19 cellular contexts compared by ENCODE assay signal in the genomic region with DNA sequence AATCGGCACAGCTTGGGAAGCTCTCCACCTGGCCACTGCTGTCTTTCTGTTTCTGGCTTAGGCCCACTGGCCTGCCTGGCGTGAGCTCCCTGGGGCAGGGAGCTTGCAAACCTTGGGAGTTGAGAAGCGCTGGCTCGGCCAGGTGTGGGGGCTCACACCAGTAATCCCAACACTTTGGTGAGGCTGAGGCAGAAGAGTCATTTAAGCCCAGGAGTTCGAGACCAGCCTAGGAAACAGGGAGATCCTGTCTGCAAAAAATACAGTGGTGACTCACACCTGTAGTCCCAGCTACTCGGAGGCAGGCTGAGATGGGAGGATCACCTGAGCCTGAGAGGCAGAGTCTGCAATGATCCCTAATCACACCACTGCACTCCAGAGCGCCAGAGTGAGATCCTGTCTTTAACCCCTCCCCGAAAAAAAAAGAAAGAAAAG. TPM values are rescaled to one million over a fixed set of nuclear protein-coding genes. Genes with fewer than 3 reads are reported as not detected.
DNase-seq lines count a peak whose midpoint lies in the region; ATAC-seq, FAIRE-seq and TF ChIP-seq lines count a peak whose summit lies in the region.
"Had no signal": no experiment of that assay in that cellular context is flagged by ENCODE, and none has a peak within 500 bp of the region (broad histone marks: within the 10 kb centered on the region; RNA-seq: fewer than 3 reads in every experiment).

No MANE protein-coding gene starts in this region.

- no peaks in the 10 kb centered on the region for H3K27me3 ChIP-seq in K562 (ENCODE audit: control insufficient read depth in 2 of 2, insufficient read depth in 2 of 2, low read length in 2 of 2)
- peaks cover 14% of the 10 kb centered on the region for H3K27me3 ChIP-seq in neural progenitor cell
- no peaks in the 10 kb centered on the region for H3K27me3 ChIP-seq in suprapubic skin
- peaks cover 11% of the 10 kb centered on the region for H3K27me3 ChIP-seq in H7 (ENCODE audit: control insufficient read depth, insufficient read depth, low read length)
- H3K27me3 ChIP-seq: MG63 had no signal

- H3K4me2 ChIP-seq in K562 (ENCODE audit: insufficient read depth, low read length) (no peak overlapping the region), neural progenitor cell (no peak overlapping the region)
- H3K4me2 ChIP-seq: A549 had no signal

- intact Hi-C loops in K562 (cut with micrococcal nuclease) = no loop called here

- no peaks in the 10 kb centered on the region for H3K9me3 Mint-ChIP-seq in neural progenitor cell

- H3K4me3 ChIP-seq in K562 (no peak overlapping the region), neural progenitor cell (no peak overlapping the region), suprapubic skin (no peak overlapping the region), H7 (ENCODE audit: insufficient read depth, low read depth, low read length) (no peak overlapping the region)
- H3K4me3 ChIP-seq: A549, coronary artery, MG63, thoracic aorta had no signal

- H3K79me2 ChIP-seq in K562 (ENCODE audit: control insufficient read depth, insufficient read depth, low read length) (peaks cover 22% of the 10 kb centered on the region), neural progenitor cell (ENCODE audit: low read depth) (no peaks in the 10 kb centered on the region)

- H4K20me1 ChIP-seq in K562 (replicated peaks; ENCODE audit: control insufficient read depth, insufficient read depth, low read length) (peaks cover 8% of the 10 kb centered on the region; the same call in 1 of the 2 replicates), neural progenitor cell (ENCODE audit: low read depth) (no peaks in the 10 kb centered on the region)

- TF ChIP-seq CTCF in K562 (IDR thresholded peaks at IDR 0.05 in 2 of 3, conservative IDR thresholded peaks at IDR 0.05 in 1 of 3; ENCODE audit: insufficient read depth in 2 of 3, low read depth in 1 of 3, low read length in 3 of 3) (no peak), neural progenitor cell (IDR thresholded peaks at IDR 0.05) (no peak), suprapubic skin (IDR thresholded peaks at IDR 0.05) (no peak), D721Med (IDR thresholded peaks at IDR 0.05; ENCODE audit: insufficient read depth, missing control alignments) (no peak)

- TF ChIP-seq RAD21 in K562 (CRISPR knock-in tag; conservative IDR thresholded peaks at IDR 0.05 in 1 of 2, IDR thresholded peaks at IDR 0.05 in 1 of 2) = no peak

- no peak for TF ChIP-seq POLR2A in K562 (conservative IDR thresholded peaks at IDR 0.05)
- no peak for TF ChIP-seq POLR2A in suprapubic skin (IDR thresholded peaks at IDR 0.05)

- peaks cover 5% of the 10 kb centered on the region for H3F3A ChIP-seq in neural progenitor cell (ENCODE audit: low read depth)

- no peaks in the 10 kb centered on the region for H3K4me1 Mint-ChIP-seq in neural progenitor cell

- no peak overlapping the region for H3K27ac Mint-ChIP-seq in neural progenitor cell

- peak; percentile 49 for FAIRE-seq in K562 (lab: Jason Lieb, UNC)
- no peak for FAIRE-seq in D721Med (lab: Jason Lieb, UNC)
- FAIRE-seq: A549, RCC 7860 had no signal

- no peak overlapping the region for H3K27ac ChIP-seq in K562 (ENCODE audit: extremely low read depth, low read depth, low read length)
- no peak overlapping the region for H3K27ac ChIP-seq in neural progenitor cell
- peak overlapping the region; percentile 46 for H3K27ac ChIP-seq in suprapubic skin
- H3K27ac ChIP-seq: A549, thoracic aorta had no signal

- TF ChIP-seq EP300 in K562 (IDR thresholded peaks at IDR 0.05; ENCODE audit: low read length) (no peak), suprapubic skin (IDR thresholded peaks at IDR 0.05) (no peak)

- H3K4me3 Mint-ChIP-seq in neural progenitor cell = peak overlapping the region; percentile 41

- H3K9me1 ChIP-seq in K562 (ENCODE audit: control insufficient read depth, insufficient read depth, low read length) = peaks cover 13% of the 10 kb centered on the region

- no peak overlapping the region; a peak in 1 of 4 replicates for H3K9ac ChIP-seq in K562 (ENCODE audit: insufficient read depth in 1 of 2, low read depth in 2 of 2, low read length in 2 of 2)
- H3K9ac ChIP-seq in neural progenitor cell = no peak overlapping the region

- 87% methylated on average over 8 of the region's 8 CpGs for WGBS in K562 (ENCODE audit: insufficient coverage, low coverage, missing lambda C conversion rate)
- WGBS in suprapubic skin = 78% methylated on average over 8 of the region's 8 CpGs

- ATAC-seq in K562 = no peak
- ATAC-seq: A549, esophagus mucosa had no signal

- H3K36me3 ChIP-seq in K562 (ENCODE audit: control insufficient read depth, insufficient read depth, low read length) = peaks cover 36% of the 10 kb centered on the region; the same call in 2 of the 3 replicates
- H3K36me3 ChIP-seq in neural progenitor cell = no peaks in the 10 kb centered on the region
- H3K36me3 ChIP-seq in suprapubic skin = peaks cover 22% of the 10 kb centered on the region
- H3K36me3 ChIP-seq in H7 (replicated peaks; ENCODE audit: control insufficient read depth, insufficient read depth, low read length) = no peaks in the 10 kb centered on the region; the same call in none of the 2 replicates

- POLR2A ChIA-PET in K562 (lab: Yijun Ruan, JAX) = interaction anchor here (0.6 to 2.0 kb wide), 14 partner anchors 11 to 431 kb away, joined by 3 to 7 read pairs (median 4); a partner anchor contains a TSS

- H3K9me3 ChIP-seq in K562 (replicated peaks; ENCODE audit: control insufficient read depth, insufficient read depth, low read depth, low read length) (no peaks in the 10 kb centered on the region), neural progenitor cell (ENCODE audit: low read depth) (no peaks in the 10 kb centered on the region), suprapubic skin (no peaks in the 10 kb centered on the region)
- H3K9me3 ChIP-seq: A549, MG63, thoracic aorta had no signal

- peak; percentile 46 for DNase-seq in activated CD8-positive, alpha-beta memory T cell treated with anti-CD3 and anti-CD28 coated beads, Interleukin-2, amount 50 U/mL, for 48 hours
- DNase-seq in activated CD8-positive, alpha-beta memory T cell treated with anti-CD3 and anti-CD28 coated beads, Interleukin-2, amount 50 U/mL, for 4 hours = no peak
- DNase-seq in K562 (ENCODE audit: extremely low read depth in 1 of 4, low spot score in 3 of 4) (no peak), neural progenitor cell (ENCODE audit: low spot score) (no peak), suprapubic skin (ENCODE audit: low spot score in 2 of 2) (peak; percentile 42 to 43), H7 (no peak), D721Med (ENCODE audit: insufficient read length, low spot score) (no peak), 8988T (no peak)
- DNase-seq: activated CD4-positive, alpha-beta T cell treated with anti-CD3 and anti-CD28 coated beads, Interleukin-2, amount 50 U/mL, for 1 hour; GOT3; MG63; NCI-H1930; posterior cingulate gyrus had no signal

- H3K4me1 ChIP-seq in K562 (replicated peaks in 1 of 2; ENCODE audit: control insufficient read depth in 2 of 2, insufficient read depth in 2 of 2, low read length in 2 of 2) (peaks cover 7 to 41% of the 10 kb centered on the region in 2 experiments; a peak in 4 of 5 replicates), neural progenitor cell (no peaks in the 10 kb centered on the region), suprapubic skin (peaks cover 50% of the 10 kb centered on the region)

- peaks cover 4% of the 10 kb centered on the region for H3K27me3 Mint-ChIP-seq in neural progenitor cell (ENCODE audit: insufficient read depth, low read depth)

- CTCF ChIA-PET in K562 (lab: Yijun Ruan, JAX; ENCODE audit: low intra/inter-chr PET ratio) = no interaction called here

- peaks cover 7% of the 10 kb centered on the region for H3K36me3 Mint-ChIP-seq in neural progenitor cell

- in situ Hi-C loops in K562 (cut with MboI) = no loop called here

- H2AFZ ChIP-seq in K562 (ENCODE audit: low read depth, low read length) (no peak overlapping the region), neural progenitor cell (replicated peaks) (no peak overlapping the region)

- BruUV-seq in K562 (replicated peaks; lab: Mats Ljungman, UMichigan) = no TSS peak

RNA-seq across cellular contexts. Expression of a gene that starts 4.0 kb away (rescaled TPM):
- 16.4 and 48.0 TPM in 2 replicates for total RNA-seq in K562 (2011; cell fraction: chromatin; rRNA removed; ENCODE audit: low replicate concordance)
- 43.4 and 48.4 TPM in 2 replicates for total RNA-seq in K562 (2011; cell fraction: nucleolus; rRNA removed)
- 26.7 and 28.3 TPM in 2 replicates for total RNA-seq in K562 (2011; cell fraction: nucleoplasm; rRNA removed)
- total RNA-seq in K562 (2014; rRNA removed) (13.0 and 17.0 TPM in 2 replicates), K562 (2014; rRNA removed; fragmentation: Illumina TruSeq; extraction: Trizol) (3.1 and 3.5 TPM in 2 replicates), K562 (2015; rRNA removed; fragmentation: Illumina TruSeq; extraction: Trizol) (8.7 and 8.9 TPM in 2 replicates), K562 (2021) (23.2 and 24.2 TPM in 2 replicates), neural progenitor cell (ENCODE audit: low replicate concordance) (3.6 and 13.8 TPM in 2 replicates), suprapubic skin (10 to 100 TPM; 26.3 to 55.9 (median 38.1) TPM)
- polyA plus RNA-seq in K562 (2011; rRNA removed) (5.1 and 7.7 TPM in 2 replicates), K562 (2014; fragmentation: Illumina TruSeq; extraction: Trizol) (4.6 and 9.1 TPM in 2 replicates), K562 (2014; fragmentation: Nextera tagmentation; extraction: Ambion mirVana) (under 1 TPM; 0.51 to 0.63 TPM), K562 (2014; rRNA removed) (11.3 and 11.7 TPM in 2 replicates)
- 6.5 and 20.1 TPM in 2 replicates for polyA plus RNA-seq in K562 (2011; cell fraction: cytosol; rRNA removed)
- polyA plus RNA-seq in K562 (2011; cell fraction: nucleus; rRNA removed) = 17.1 and 27.9 TPM in 2 replicates
- 10.8 and 15.8 TPM in 2 replicates for polyA plus RNA-seq in K562 (2012)
- polyA minus RNA-seq in K562 (2011; rRNA and poly(A)+ RNA removed) = 8.3 and 9.2 TPM in 2 replicates
- polyA minus RNA-seq in K562 (2011; cell fraction: cytosol; rRNA and poly(A)+ RNA removed) = 14.6 and 14.8 TPM in 2 replicates
- 17.5 and 18.7 TPM in 2 replicates for polyA minus RNA-seq in K562 (2011; cell fraction: nucleus; rRNA and poly(A)+ RNA removed)
- 6.7 and 7.8 TPM in 2 replicates for total RNA-seq in H7 (2014; rRNA removed; shearing (Covaris generic))

RNA-seq across cellular contexts. Expression of a gene that starts 10.1 kb away (rescaled TPM):
- 0.09 TPM in 1 of 2 replicates, not detected in the other for total RNA-seq in K562 (2011; cell fraction: chromatin; rRNA removed; ENCODE audit: low replicate concordance)
- not detected in 2 replicates for total RNA-seq in K562 (2011; cell fraction: nucleolus; rRNA removed)
- not detected in 2 replicates for total RNA-seq in K562 (2011; cell fraction: nucleoplasm; rRNA removed)
- total RNA-seq in K562 (2014; rRNA removed) = not detected in 2 replicates
- not detected in 2 replicates for total RNA-seq in K562 (2014; rRNA removed; fragmentation: Illumina TruSeq; extraction: Trizol)
- not detected in 2 replicates for total RNA-seq in K562 (2015; rRNA removed; fragmentation: Illumina TruSeq; extraction: Trizol)
- total RNA-seq in K562 (2021) = 0.09 TPM in 1 of 2 replicates, not detected in the other
- polyA plus RNA-seq in K562 (2011; rRNA removed) = not detected in 2 replicates
- polyA plus RNA-seq in K562 (2011; cell fraction: cytosol; rRNA removed) = not detected in 2 replicates
- not detected in 2 replicates for polyA plus RNA-seq in K562 (2011; cell fraction: nucleus; rRNA removed)
- not detected in 2 replicates for polyA plus RNA-seq in K562 (2012)
- not detected in 2 replicates for polyA plus RNA-seq in K562 (2014; fragmentation: Illumina TruSeq; extraction: Trizol)
- polyA plus RNA-seq in K562 (2014; fragmentation: Nextera tagmentation; extraction: Ambion mirVana) = not detected
- not detected in 2 replicates for polyA plus RNA-seq in K562 (2014; rRNA removed)
- polyA minus RNA-seq in K562 (2011; rRNA and poly(A)+ RNA removed) = not detected in 2 replicates
- not detected in 2 replicates for polyA minus RNA-seq in K562 (2011; cell fraction: cytosol; rRNA and poly(A)+ RNA removed)
- not detected in 2 replicates for polyA minus RNA-seq in K562 (2011; cell fraction: nucleus; rRNA and poly(A)+ RNA removed)
- 0.12 TPM in 1 of 2 replicates, not detected in the other for total RNA-seq in neural progenitor cell (ENCODE audit: low replicate concordance)
- 100 to 1,000 TPM in 2 of 4 donors, 10 to 100 TPM in 2; 64.4 to 196 (median 121) TPM for total RNA-seq in suprapubic skin
- total RNA-seq in H7 (2014; rRNA removed; shearing (Covaris generic)) = 1.2 and 1.4 TPM in 2 replicates
- total RNA-seq: myocyte had no signal
- polyA plus RNA-seq: A549 had no signal

RNA-seq across cellular contexts. Expression of a gene that starts 56.1 kb away (rescaled TPM):
- total RNA-seq in K562 (2011; cell fraction: chromatin; rRNA removed; ENCODE audit: low replicate concordance) = 43.1 and 99.3 TPM in 2 replicates
- 62.9 and 67.9 TPM in 2 replicates for total RNA-seq in K562 (2011; cell fraction: nucleolus; rRNA removed)
- 55.1 and 61.4 TPM in 2 replicates for total RNA-seq in K562 (2011; cell fraction: nucleoplasm; rRNA removed)
- total RNA-seq in K562 (2014; rRNA removed) = 64.4 and 78.1 TPM in 2 replicates
- 9.0 and 11.7 TPM in 2 replicates for total RNA-seq in K562 (2014; rRNA removed; fragmentation: Illumina TruSeq; extraction: Trizol)
- total RNA-seq in K562 (2015; rRNA removed; fragmentation: Illumina TruSeq; extraction: Trizol) = 15.1 and 15.6 TPM in 2 replicates
- 78.2 and 87.2 TPM in 2 replicates for total RNA-seq in K562 (2021)
- polyA plus RNA-seq in K562 (2011; rRNA removed) = 33.2 and 33.8 TPM in 2 replicates
- polyA plus RNA-seq in K562 (2011; cell fraction: cytosol; rRNA removed) = 33.5 and 84.3 TPM in 2 replicates
- polyA plus RNA-seq in K562 (2011; cell fraction: nucleus; rRNA removed) = 65.0 and 106 TPM in 2 replicates
- 32.9 and 41.4 TPM in 2 replicates for polyA plus RNA-seq in K562 (2012)
- polyA plus RNA-seq in K562 (2014; fragmentation: Illumina TruSeq; extraction: Trizol) = 15.6 and 15.9 TPM in 2 replicates
- polyA plus RNA-seq in K562 (2014; fragmentation: Nextera tagmentation; extraction: Ambion mirVana) = 1 to 10 TPM; 5.4 to 9.4 TPM
- 63.2 and 75.9 TPM in 2 replicates for polyA plus RNA-seq in K562 (2014; rRNA removed)
- polyA minus RNA-seq in K562 (2011; rRNA and poly(A)+ RNA removed) = 10.3 and 11.0 TPM in 2 replicates
- polyA minus RNA-seq in K562 (2011; cell fraction: cytosol; rRNA and poly(A)+ RNA removed) = 9.4 and 19.7 TPM in 2 replicates
- 27.5 and 27.6 TPM in 2 replicates for polyA minus RNA-seq in K562 (2011; cell fraction: nucleus; rRNA and poly(A)+ RNA removed)
- total RNA-seq in neural progenitor cell (ENCODE audit: low replicate concordance) = 23.4 and 53.3 TPM in 2 replicates
- total RNA-seq in suprapubic skin = 10 to 100 TPM; 24.5 to 53.8 (median 33.7) TPM
- total RNA-seq in H7 (2014; rRNA removed; shearing (Covaris generic)) = 21.5 and 23.3 TPM in 2 replicates

RNA-seq across cellular contexts. Expression of a gene that starts 57.0 kb away (rescaled TPM):
- 0.16 TPM in 1 of 2 replicates, not detected in the other for total RNA-seq in K562 (2011; cell fraction: chromatin; rRNA removed; ENCODE audit: low replicate concordance)
- total RNA-seq in K562 (2011; cell fraction: nucleolus; rRNA removed) = not detected in 2 replicates
- not detected in 2 replicates for total RNA-seq in K562 (2011; cell fraction: nucleoplasm; rRNA removed)
- total RNA-seq in K562 (2014; rRNA removed) = not detected in 2 replicates
- not detected in 2 replicates for total RNA-seq in K562 (2014; rRNA removed; fragmentation: Illumina TruSeq; extraction: Trizol)
- not detected in 2 replicates for total RNA-seq in K562 (2015; rRNA removed; fragmentation: Illumina TruSeq; extraction: Trizol)
- total RNA-seq in K562 (2021) = not detected in 2 replicates
- polyA plus RNA-seq in K562 (2011; rRNA removed) = not detected in 2 replicates
- not detected in 2 replicates for polyA plus RNA-seq in K562 (2011; cell fraction: cytosol; rRNA removed)
- 0.10 TPM in 1 of 2 replicates, not detected in the other for polyA plus RNA-seq in K562 (2011; cell fraction: nucleus; rRNA removed)
- polyA plus RNA-seq in K562 (2012) = 0.24 and 0.35 TPM in 2 replicates
- polyA plus RNA-seq in K562 (2014; fragmentation: Illumina TruSeq; extraction: Trizol) = not detected in 2 replicates
- polyA plus RNA-seq in K562 (2014; fragmentation: Nextera tagmentation; extraction: Ambion mirVana) = under 1 TPM; 0.03 TPM
- not detected in 2 replicates for polyA plus RNA-seq in K562 (2014; rRNA removed)
- polyA minus RNA-seq in K562 (2011; rRNA and poly(A)+ RNA removed) = not detected in 2 replicates
- polyA minus RNA-seq in K562 (2011; cell fraction: cytosol; rRNA and poly(A)+ RNA removed) = not detected in 2 replicates
- not detected in 2 replicates for polyA minus RNA-seq in K562 (2011; cell fraction: nucleus; rRNA and poly(A)+ RNA removed)
- 1.4 and 3.0 TPM in 2 replicates for total RNA-seq in neural progenitor cell (ENCODE audit: low replicate concordance)
- total RNA-seq in suprapubic skin = 1 to 10 TPM in 1 of 4 donors, under 1 TPM in 1, not detected in 2; 0.76 to 1.1 TPM
- total RNA-seq in H7 (2014; rRNA removed; shearing (Covaris generic)) = 0.26 and 0.80 TPM in 2 replicates

Comparison
In these comparisons a context has a peak if more than half of its experiments do, and no peak if none do; other contexts are left out.
1. DNase-seq: peak in activated CD8-positive, alpha-beta memory T cell treated with anti-CD3 and anti-CD28 coated beads, Interleukin-2, amount 50 U/mL, for 48 hours (single experiment) and suprapubic skin (2 of 2); none in activated CD8-positive, alpha-beta memory T cell treated with anti-CD3 and anti-CD28 coated beads, Interleukin-2, amount 50 U/mL, for 4 hours (single experiment), K562 (0 of 4), neural progenitor cell (single experiment), H7 (single experiment), D721Med (single experiment) and 8988T (single experiment).
2. RNA of a gene that starts 10.1 kb away (total RNA-seq): 64.4 to 196 TPM in suprapubic skin; 1.2 to 1.4 TPM in H7, 0.09 TPM in K562 and 0.12 TPM in neural progenitor cell; every median in the first group is over 10 times any median in the second.